In genomic region chr5:14588145-14588544, GRCh38 we compare ENCODE assay signal across 14 cellular contexts. TPM values are rescaled to one million over a fixed set of nuclear protein-coding genes. Genes with fewer than 3 reads are reported as not detected.
A peak's percentile ranks its signal among the peaks of the same experiment; 100 is the strongest.
DNase-seq lines count a peak whose midpoint lies in the region; ATAC-seq, FAIRE-seq and TF ChIP-seq lines count a peak whose summit lies in the region.
"Had no signal": no experiment of that assay in that cellular context is flagged by ENCODE, and none has a peak within 500 bp of the region (broad histone marks: within the 10 kb centered on the region; RNA-seq: fewer than 3 reads in every experiment).

No MANE protein-coding gene starts in this region.

- H3K79me1 ChIP-seq in IMR-90 (ENCODE audit: low read depth in 1 of 2, low read length in 2 of 2) = no peaks in the 10 kb centered on the region

- H2AFZ ChIP-seq in IMR-90 (replicated peaks; ENCODE audit: low read length, poor library complexity) = no peak overlapping the region

- H2BK5ac ChIP-seq in IMR-90 (ENCODE audit: low read depth, low read length, poor library complexity, severe bottlenecking) = no peak overlapping the region

- H4K20me1 ChIP-seq in IMR-90 (ENCODE audit: insufficient read depth, low read length) = 0 out of 2 replicates have a peak, but pooled peaks cover 3% of the 10 kb centered on the region

- H4K91ac ChIP-seq in IMR-90 (ENCODE audit: insufficient read depth, low read depth, low read length) = no peak overlapping the region

- 0 out of 2 replicates have a peak, but pooled peaks cover 2% of the 10 kb centered on the region for H3K9me3 ChIP-seq in IMR-90 (ENCODE audit: control insufficient read depth, insufficient read depth, low read length)
- H3K9me3 ChIP-seq: adrenal gland had no signal

- H3K36me3 ChIP-seq in IMR-90 (ENCODE audit: control insufficient read depth, insufficient read depth, low read length) = no peaks in the 10 kb centered on the region
- H3K36me3 ChIP-seq: adrenal gland had no signal

- H3K9ac ChIP-seq in IMR-90 (ENCODE audit: low read depth, low read length) = no peak overlapping the region

- H3K4ac ChIP-seq in IMR-90 (ENCODE audit: low read depth, low read length) = no peak overlapping the region

- dilution Hi-C loops in IMR-90 (cut with HindIII; ENCODE audit: low sequenced_read_pairs, unreplicated experiment) = no loop called here

- H2AK9ac ChIP-seq in IMR-90 (replicated peaks; ENCODE audit: low read depth, low read length, poor library complexity) = no peak overlapping the region

- peak; percentile 54 for FAIRE-seq in GM18507 (lab: Jason Lieb, UNC)
- FAIRE-seq: RCC 7860, small intestine had no signal

- H3K23ac ChIP-seq in IMR-90 (ENCODE audit: low read depth, low read length) = no peak overlapping the region

- no peak overlapping the region for H3K56ac ChIP-seq in IMR-90 (ENCODE audit: extremely low read depth, insufficient read depth, low read length)

- no peak overlapping the region for H3K27ac ChIP-seq in IMR-90 (ENCODE audit: insufficient read depth, low read length)

- no peak overlapping the region for H3K4me3 ChIP-seq in IMR-90 (ENCODE audit: insufficient read depth, low read depth, low read length)
- H3K4me3 ChIP-seq: adrenal gland had no signal

- peaks cover 40% of the 10 kb centered on the region for H3K27me3 ChIP-seq in IMR-90 (ENCODE audit: control insufficient read depth, insufficient read depth, low read length)
- H3K27me3 ChIP-seq: adrenal gland had no signal

- H3K18ac ChIP-seq in IMR-90 (ENCODE audit: low read depth, low read length) = no peak overlapping the region

- H3K4me2 ChIP-seq in IMR-90 (ENCODE audit: low read depth, low read length) = no peak overlapping the region

- in situ Hi-C loops in IMR-90 (cut with MboI; ENCODE audit: low sequenced_read_pairs) = no loop called here

- intact Hi-C loops in IMR-90 (cut with micrococcal nuclease) = no loop called here

- H3K9me1 ChIP-seq in IMR-90 (ENCODE audit: insufficient read depth, low read length) = 0 out of 2 replicates have a peak, but pooled peaks cover 2% of the 10 kb centered on the region

- POLR2A ChIA-PET in IMR-90 (lab: Charles Lee; ENCODE audit: unreplicated experiment) = no interaction called here

- ATAC-seq in GM21526 (IDR thresholded peaks at IDR 0.05; ENCODE audit: low FRiP score, unreplicated experiment) = peak; percentile 42
- ATAC-seq in IMR-90 (ENCODE audit: low read depth) = no peak
- ATAC-seq in left lobe of liver = peak; percentile 31
- ATAC-seq in HG02970 (IDR thresholded peaks at IDR 0.05; ENCODE audit: low FRiP score, unreplicated experiment) = no peak

- H3K14ac ChIP-seq in IMR-90 (replicated peaks; ENCODE audit: low read depth, low read length) = no peak overlapping the region

- no peak for TF ChIP-seq RAD21 in IMR-90 (IDR thresholded peaks at IDR 0.05; ENCODE audit: low read length)

- H2AK5ac ChIP-seq in IMR-90 (ENCODE audit: low read depth, low read length) = no peak overlapping the region

- no peak overlapping the region for H2BK120ac ChIP-seq in IMR-90 (ENCODE audit: low read depth, low read length)

- WGBS in IMR-90 (ENCODE audit: extremely low coverage in 2 of 2, insufficient read length in 1 of 2), 2 experiments = no CpG with 5 or more reads among the region's 2 CpGs

- H2BK15ac ChIP-seq in IMR-90 (ENCODE audit: low read depth, low read length) = no peak overlapping the region

- no peak overlapping the region for H2BK20ac ChIP-seq in IMR-90 (ENCODE audit: low read depth, low read length)

- TF ChIP-seq POLR2A in IMR-90 (IDR thresholded peaks at IDR 0.05; ENCODE audit: low read depth, low read length) = no peak

- no peak for DNase-seq in GM18507 (ENCODE audit: extremely low spot score, insufficient read length, low read depth)
- DNase-seq in IMR-90 = no peak
- DNase-seq in left lobe of liver (ENCODE audit: low spot score) = no peak
- no peak for DNase-seq in activated gamma-delta T cell treated with Interleukin-2 at 50 U/mL for 16 hours
- DNase-seq in activated effector memory CD4-positive, alpha-beta T cell treated with anti-CD3 and anti-CD28 coated beads, Interleukin-2, amount 50 U/mL, for 16 hours = no peak
- no peak for DNase-seq in NCI-H524 (lab: John Stamatoyannopoulos, UW)
- DNase-seq: activated CD4-positive, alpha-beta T cell treated with anti-CD3 and anti-CD28 coated beads for 48 hours; Calu3; hypothalamus; small intestine had no signal

- H4K8ac ChIP-seq in IMR-90 (ENCODE audit: low read depth in 2 of 2, low read length in 2 of 2) = no peak overlapping the region

- no TSS peak for BruUV-seq in IMR-90 (replicated peaks; lab: Mats Ljungman, UMichigan)

- CTCF ChIA-PET in IMR-90 (lab: Yijun Ruan, JAX) = no interaction called here

- no peaks in the 10 kb centered on the region for H3K4me1 ChIP-seq in IMR-90 (ENCODE audit: control insufficient read depth, insufficient read depth, low read length)

- H4K5ac ChIP-seq in IMR-90 (ENCODE audit: low read depth, low read length) = no peak overlapping the region

- no peak for TF ChIP-seq CTCF in IMR-90 (conservative IDR thresholded peaks at IDR 0.05; ENCODE audit: low read depth, low read length)

TF ChIP-seq in IMR-90, 13 proteins besides CTCF, POLR2A, EP300 and RAD21:
- TF ChIP-seq NFE2L2 (IDR thresholded peaks at IDR 0.05; ENCODE audit: low read depth, low read length) (no peak), CHD1 (IDR thresholded peaks at IDR 0.05; ENCODE audit: low read depth, low read length) (no peak), BHLHE40 (IDR thresholded peaks at IDR 0.05; ENCODE audit: low read depth, low read length) (no peak), CEBPB (IDR thresholded peaks at IDR 0.05; ENCODE audit: low read depth, low read length) (0 out of 2 replicates have a peak, but pooled peaks have one; percentile 18)
- TF ChIP-seq, protein P1, sequence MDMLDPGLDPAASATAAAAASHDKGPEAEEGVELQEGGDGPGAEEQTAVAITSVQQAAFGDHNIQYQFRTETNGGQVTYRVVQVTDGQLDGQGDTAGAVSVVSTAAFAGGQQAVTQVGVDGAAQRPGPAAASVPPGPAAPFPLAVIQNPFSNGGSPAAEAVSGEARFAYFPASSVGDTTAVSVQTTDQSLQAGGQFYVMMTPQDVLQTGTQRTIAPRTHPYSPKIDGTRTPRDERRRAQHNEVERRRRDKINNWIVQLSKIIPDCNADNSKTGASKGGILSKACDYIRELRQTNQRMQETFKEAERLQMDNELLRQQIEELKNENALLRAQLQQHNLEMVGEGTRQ (IDR thresholded peaks at IDR 0.05; ENCODE audit: low read depth, low read length) = no peak

RNA-seq across cellular contexts. Expression of gene OTULINL, which starts 6.6 kb away (rescaled TPM):
- 0.18 and 0.28 TPM in 2 replicates for total RNA-seq in IMR-90 (2012; rRNA removed)
- polyA plus RNA-seq in IMR-90 (2012; rRNA removed) = 0.06 and 0.09 TPM in 2 replicates
- 0.02 and 0.04 TPM in 2 replicates for polyA plus RNA-seq in IMR-90 (2012; cell fraction: cytosol; rRNA removed)
- polyA plus RNA-seq in IMR-90 (2012; cell fraction: nucleus; rRNA removed; ENCODE audit: low replicate concordance) = 0.01 and 0.10 TPM in 2 replicates
- total RNA-seq in left lobe of liver = 1.4 TPM

Comparison
In these comparisons a context has a peak if more than half of its experiments do, and no peak if none do; other contexts are left out.
1. ATAC-seq: peak in GM21526 (single experiment) and left lobe of liver (single experiment); none in IMR-90 (single experiment) and HG02970 (single experiment).